In the genomic region with DNA sequence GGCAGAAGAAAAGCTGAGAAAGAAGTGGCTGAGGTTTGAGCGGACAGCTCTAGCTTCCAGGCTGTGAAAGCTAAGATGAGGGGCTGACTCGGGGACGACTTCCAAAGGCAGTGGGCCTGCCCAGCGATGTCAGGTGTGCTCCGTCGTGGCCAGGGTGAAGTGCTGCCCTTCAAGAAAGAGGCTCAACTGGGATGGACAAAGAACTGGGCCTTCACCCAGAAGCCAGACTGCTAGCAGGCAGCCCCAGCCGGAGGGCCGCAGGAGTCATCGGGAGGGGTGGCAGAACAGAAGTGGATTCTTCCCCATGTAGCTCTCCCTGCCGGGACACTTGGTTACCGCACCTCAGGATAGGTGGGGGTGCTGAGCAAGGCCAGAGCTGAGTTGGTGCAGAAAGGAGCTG, we compare ENCODE assay signal across 1 cellular context.
TF ChIP-seq lines count a peak whose summit lies in the region.

No MANE protein-coding gene starts in this region.

TF ChIP-seq in K562, 482 proteins besides CTCF, POLR2A, EP300 and RAD21:
- TF ChIP-seq, protein P1, sequence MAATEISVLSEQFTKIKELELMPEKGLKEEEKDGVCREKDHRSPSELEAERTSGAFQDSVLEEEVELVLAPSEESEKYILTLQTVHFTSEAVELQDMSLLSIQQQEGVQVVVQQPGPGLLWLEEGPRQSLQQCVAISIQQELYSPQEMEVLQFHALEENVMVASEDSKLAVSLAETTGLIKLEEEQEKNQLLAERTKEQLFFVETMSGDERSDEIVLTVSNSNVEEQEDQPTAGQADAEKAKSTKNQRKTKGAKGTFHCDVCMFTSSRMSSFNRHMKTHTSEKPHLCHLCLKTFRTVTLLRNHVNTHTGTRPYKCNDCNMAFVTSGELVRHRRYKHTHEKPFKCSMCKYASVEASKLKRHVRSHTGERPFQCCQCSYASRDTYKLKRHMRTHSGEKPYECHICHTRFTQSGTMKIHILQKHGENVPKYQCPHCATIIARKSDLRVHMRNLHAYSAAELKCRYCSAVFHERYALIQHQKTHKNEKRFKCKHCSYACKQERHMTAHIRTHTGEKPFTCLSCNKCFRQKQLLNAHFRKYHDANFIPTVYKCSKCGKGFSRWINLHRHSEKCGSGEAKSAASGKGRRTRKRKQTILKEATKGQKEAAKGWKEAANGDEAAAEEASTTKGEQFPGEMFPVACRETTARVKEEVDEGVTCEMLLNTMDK (IDR thresholded peaks at IDR 0.05; ENCODE audit: borderline replicate concordance, insufficient read depth, low read depth, low read length, poor library complexity, severe bottlenecking): no peak
- TF ChIP-seq ZNF12 (CRISPR knock-in tag; IDR thresholded peaks at IDR 0.05) (no peak), TCF7L2 (IDR thresholded peaks at IDR 0.05; ENCODE audit: low read depth, low read length) (no peak), ZNF282 (CRISPR knock-in tag; IDR thresholded peaks at IDR 0.05) (0 out of 2 replicates have a peak, but pooled peaks have one; percentile 33), ZKSCAN8 (CRISPR knock-in tag; IDR thresholded peaks at IDR 0.05) (no peak)
